8 cellular contexts compared by ENCODE assay signal in the genomic region with DNA sequence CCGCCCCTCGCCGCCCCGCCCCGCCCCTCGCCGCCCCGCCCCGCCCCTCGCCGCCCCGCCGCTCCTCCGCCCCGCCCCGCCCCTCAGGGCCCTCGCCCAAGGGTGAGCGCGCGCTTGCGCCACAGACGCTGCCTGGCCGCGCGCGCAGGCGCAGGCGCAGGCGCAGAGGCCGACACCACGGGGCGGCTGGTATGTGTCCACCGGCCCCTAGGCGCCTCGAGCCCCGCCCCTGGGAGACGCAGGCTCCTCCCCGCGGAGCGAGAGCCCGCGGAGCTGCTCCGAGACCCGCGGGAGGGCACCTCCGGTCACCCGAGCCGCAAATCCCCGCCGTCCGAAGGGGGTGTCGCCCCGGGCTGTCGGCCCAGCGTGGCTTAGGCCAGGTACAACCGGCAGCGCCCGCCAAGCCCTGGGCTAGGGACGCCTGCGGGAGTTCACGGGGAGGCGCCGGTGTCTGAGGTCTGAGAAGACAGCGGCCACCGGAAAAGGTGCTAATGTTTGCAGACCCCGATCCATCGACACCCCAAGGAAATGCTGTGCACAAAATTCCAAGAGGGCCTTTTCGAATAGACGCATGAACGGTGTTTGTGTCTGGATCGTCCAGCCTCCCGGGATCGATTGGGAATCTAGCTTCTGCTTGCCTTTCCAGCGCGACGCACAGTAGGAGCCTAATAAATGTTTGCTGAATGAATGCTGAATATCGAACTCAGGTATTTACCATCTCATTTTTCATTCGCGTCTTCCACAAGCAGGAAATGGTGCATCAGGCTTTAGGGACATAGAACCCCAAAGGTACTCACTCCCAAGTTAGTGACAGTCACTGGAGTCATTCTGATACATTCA. TPM values are rescaled to one million over a fixed set of nuclear protein-coding genes. Genes with fewer than 3 reads are reported as not detected.
A peak's percentile ranks its signal among the peaks of the same experiment; 100 is the strongest.
DNase-seq lines count a peak whose midpoint lies in the region; TF ChIP-seq lines count a peak whose summit lies in the region.

No MANE protein-coding gene starts in this region.

- TF ChIP-seq CTCF in osteoblast (IDR thresholded peaks at IDR 0.05; ENCODE audit: extremely low read depth, low read depth, low read length): no peak

- H3K27me3 ChIP-seq in HAP-1 (ENCODE audit: low read depth) (no peaks in the 10 kb centered on the region), MG63 (no peaks in the 10 kb centered on the region), osteoblast (ENCODE audit: insufficient read depth, low read length) (no peaks in the 10 kb centered on the region)

- H4K20me1 ChIP-seq in osteoblast (ENCODE audit: insufficient read depth, low read length): peaks cover 17% of the 10 kb centered on the region

- H3K9ac ChIP-seq in ES-I3 (ENCODE audit: low read depth, low read length) (peak overlapping the region; percentile 87), SK-N-MC (ENCODE audit: insufficient read length) (peak overlapping the region; percentile 81)

- H3K4me1 ChIP-seq in ES-I3 (ENCODE audit: insufficient read depth, low read length) (no peaks in the 10 kb centered on the region), HAP-1 (peaks cover 15% of the 10 kb centered on the region), osteoblast (ENCODE audit: insufficient read depth, low read length) (no peaks in the 10 kb centered on the region)

- peak; percentile 90 to 97 for DNase-seq in HAP-1 (ENCODE audit: low spot score in 2 of 2)
- peak; percentile 83 for DNase-seq in MG63
- no peak for DNase-seq in SK-N-MC (ENCODE audit: low read depth, low spot score)
- DNase-seq in activated naive CD4-positive, alpha-beta T cell treated with anti-CD3 and anti-CD28 coated beads, Interleukin-2, amount 50 U/mL, for 16 hours: peak; percentile 88
- DNase-seq in glomerular visceral epithelial cell (ENCODE audit: extremely low spot score): peak; percentile 90
- DNase-seq in osteoblast (ENCODE audit: insufficient read length, low spot score, missing footprints): peak; percentile 99

- peaks cover 24% of the 10 kb centered on the region for H3K79me2 ChIP-seq in osteoblast (ENCODE audit: insufficient read depth, low read length)

- no peak overlapping the region for H3K27ac ChIP-seq in SK-N-MC
- no peak overlapping the region for H3K27ac ChIP-seq in osteoblast (ENCODE audit: low read depth, low read length)
- H3K27ac ChIP-seq in temporal lobe (ENCODE audit: low read depth, low read length): peak overlapping the region; percentile 62

- in situ Hi-C loops in HAP-1 (cut with MboI; ENCODE audit: low sequenced_read_pairs): no loop called here

- peak overlapping the region; percentile 85 for H2AFZ ChIP-seq in osteoblast (ENCODE audit: low read length)

- H3K4me2 ChIP-seq in osteoblast (ENCODE audit: insufficient read depth, low read length): peak overlapping the region; percentile 89

- H3K36me3 ChIP-seq in ES-I3 (ENCODE audit: insufficient read depth, low read length): no peaks in the 10 kb centered on the region
- H3K36me3 ChIP-seq in HAP-1 (replicated peaks): peaks cover 31% of the 10 kb centered on the region
- no peaks in the 10 kb centered on the region for H3K36me3 ChIP-seq in MG63
- H3K36me3 ChIP-seq in SK-N-MC (ENCODE audit: insufficient read depth, low read length): no peaks in the 10 kb centered on the region
- no peaks in the 10 kb centered on the region for H3K36me3 ChIP-seq in osteoblast (ENCODE audit: insufficient read depth, low read length)

- H3K4me3 ChIP-seq in HAP-1 (peak overlapping the region; percentile 78), MG63 (peak overlapping the region; percentile 85), SK-N-MC (peak overlapping the region; percentile 83), osteoblast (ENCODE audit: insufficient read depth, low read length) (peak overlapping the region; percentile 78)

- H3K9me3 ChIP-seq in ES-I3 (ENCODE audit: control insufficient read depth, insufficient read depth, low read length) (no peaks in the 10 kb centered on the region), HAP-1 (peaks cover 6% of the 10 kb centered on the region; the same call in 1 of the 2 replicates), MG63 (no peaks in the 10 kb centered on the region), SK-N-MC (ENCODE audit: low read depth, low read length) (no peaks in the 10 kb centered on the region), osteoblast (ENCODE audit: low read depth, low read length) (no peaks in the 10 kb centered on the region)

RNA-seq across cellular contexts. Expression of gene CCNQ, which starts 0.5 kb away (rescaled TPM):
- 47.7 and 73.2 TPM in 2 replicates for total RNA-seq in MG63 (2014; rRNA removed; shearing (Covaris generic); ENCODE audit: low replicate concordance)
- total RNA-seq in osteoblast (29.3 and 33.0 TPM in 2 replicates), temporal lobe (13.8 TPM)

RNA-seq across cellular contexts. Expression of gene DUSP9, which starts 47.6 kb away (rescaled TPM):
- total RNA-seq in MG63 (2014; rRNA removed; shearing (Covaris generic); ENCODE audit: low replicate concordance): 7.9 and 8.6 TPM in 2 replicates
- total RNA-seq in osteoblast (under 0.01 TPM in 2 replicates), temporal lobe (1.7 TPM)
